ENCODE assay signal across 1 cellular context in genomic region chr14:35401422-35401729, GRCh38.
TF ChIP-seq lines count a peak whose summit lies in the region.

No MANE protein-coding gene starts in this region.

TF ChIP-seq in K562, 482 proteins besides CTCF, POLR2A, EP300 and RAD21 (continued from another document):
- TF ChIP-seq GABPB2 (CRISPR knock-in tag; conservative IDR thresholded peaks at IDR 0.05) (no peak), TBP (optimal IDR thresholded peaks at IDR 0.05; ENCODE audit: low read depth, low read length) (no peak), ZNF140 (CRISPR knock-in tag; IDR thresholded peaks at IDR 0.05) (no peak), FUS (optimal IDR thresholded peaks at IDR 0.05; ENCODE audit: low read depth, low read length) (no peak)
